Comparison of ENCODE assay signal across 26 cellular contexts in the genomic region with DNA sequence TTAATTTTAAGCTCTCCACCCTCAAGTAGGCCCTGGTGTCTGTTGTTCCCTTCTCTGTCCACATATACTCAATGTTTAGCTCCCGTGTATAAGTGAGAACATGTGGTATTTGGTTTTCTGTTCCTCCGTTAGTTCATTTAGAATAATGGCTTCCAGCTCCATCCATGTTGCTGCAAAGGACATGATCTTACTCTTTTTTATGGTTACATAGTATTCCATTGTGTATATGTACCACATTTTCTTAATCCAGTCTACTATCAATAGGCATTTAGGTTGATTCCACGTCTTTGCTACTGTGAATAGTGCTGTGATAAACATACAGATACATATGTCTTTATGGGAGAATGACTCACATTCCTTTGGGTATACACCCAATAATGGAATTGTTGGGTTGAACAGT.
DNase-seq lines count a peak whose midpoint lies in the region; ATAC-seq, FAIRE-seq and TF ChIP-seq lines count a peak whose summit lies in the region.
"Had no signal": no experiment of that assay in that cellular context is flagged by ENCODE, and none has a peak within 500 bp of the region (broad histone marks: within the 10 kb centered on the region; RNA-seq: fewer than 3 reads in every experiment).

No MANE protein-coding gene starts in this region.

- H3K9ac ChIP-seq in PC-3 (ENCODE audit: low read length): no peak overlapping the region
- H3K9ac ChIP-seq in iPS-20b (ENCODE audit: low read depth, low read length): no peak overlapping the region
- H3K9ac ChIP-seq: BLaER1 had no signal

- H3K36me3 ChIP-seq in HEK293 (ENCODE audit: control insufficient read depth in 2 of 2, insufficient read depth in 1 of 2, low read length in 2 of 2) (no peaks in the 10 kb centered on the region), PC-3 (ENCODE audit: low read depth, low read length) (peaks cover 11% of the 10 kb centered on the region; the same call in 1 of the 2 replicates), iPS-20b (ENCODE audit: insufficient read depth, low read depth, low read length) (peaks cover 3% of the 10 kb centered on the region; the same call in 1 of the 2 replicates)
- H3K36me3 ChIP-seq: BE2C had no signal

- peak; percentile 31; the same call in 1 of the 2 replicates for ATAC-seq in PC-3
- ATAC-seq in GM18907 (IDR thresholded peaks at IDR 0.05; ENCODE audit: unreplicated experiment): no peak
- no peak for ATAC-seq in GM21528 (IDR thresholded peaks at IDR 0.05; ENCODE audit: low FRiP score, unreplicated experiment)
- ATAC-seq: CD8-positive, alpha-beta T cell had no signal

- no peaks in the 10 kb centered on the region for H3K9me2 ChIP-seq in PC-3 (replicated peaks; ENCODE audit: low read length)

- TF ChIP-seq POLR2A in H54 (IDR thresholded peaks at IDR 0.05; ENCODE audit: low read depth, low read length): no peak

- FAIRE-seq in H54 (lab: Jason Lieb, UNC): peak; percentile 71
- FAIRE-seq: A204.1, D721Med, GM12891 had no signal

- H3K9me3 ChIP-seq in HEK293 (ENCODE audit: control insufficient read depth, insufficient read depth, low read depth, low read length) (peaks cover 3% of the 10 kb centered on the region; the same call in 1 of the 2 replicates), PC-3 (ENCODE audit: low read length) (peaks cover 15% of the 10 kb centered on the region; the same call in 1 of the 2 replicates), iPS-20b (ENCODE audit: insufficient read depth, low read depth, low read length) (peaks cover 65% of the 10 kb centered on the region)
- H3K9me3 ChIP-seq: BE2C had no signal

- H3K4me1 ChIP-seq in HEK293 (ENCODE audit: control insufficient read depth, insufficient read depth, low read length) (no peaks in the 10 kb centered on the region), PC-3 (ENCODE audit: insufficient read depth, low read length) (no peaks in the 10 kb centered on the region), iPS-20b (ENCODE audit: insufficient read depth, low read length) (no peaks in the 10 kb centered on the region)
- H3K4me1 ChIP-seq: BE2C, BLaER1, Caco-2 had no signal

- TF ChIP-seq CTCF in HEK293 (tag by site-specific recombination; IDR thresholded peaks at IDR 0.05) (no peak), PC-3 (conservative IDR thresholded peaks at IDR 0.05; ENCODE audit: low read depth, low read length) (no peak)

- H3K4me3 ChIP-seq in HEK293 (ENCODE audit: low read depth, low read length): no peak overlapping the region
- no peak overlapping the region for H3K4me3 ChIP-seq in PC-3 (ENCODE audit: low read length)
- H3K4me3 ChIP-seq in iPS-20b (ENCODE audit: low read length): peak overlapping the region; percentile 9; the same call in 1 of the 2 replicates
- H3K4me3 ChIP-seq: BLaER1 had no signal

- H3K79me2 ChIP-seq in PC-3 (ENCODE audit: low read length): no peaks in the 10 kb centered on the region

- CTCF ChIA-PET in HEK293 (lab: Yijun Ruan, JAX) (no interaction called here), PC-3 (lab: Charles Lee) (no interaction called here)

- H2AFZ ChIP-seq in PC-3 (ENCODE audit: low read length): no peak overlapping the region

- no peaks in the 10 kb centered on the region for H3F3A ChIP-seq in PC-3 (ENCODE audit: low read length, unreplicated experiment)

- BruUV-seq in PC-3 (replicated peaks; lab: Mats Ljungman, UMichigan): no TSS peak

- no peaks in the 10 kb centered on the region for H4K20me1 ChIP-seq in PC-3 (ENCODE audit: low read length)
- H4K20me1 ChIP-seq: BLaER1 had no signal

- H3K27ac ChIP-seq in HEK293 (ENCODE audit: extremely low read depth, low read depth, low read length) (no peak overlapping the region), PC-3 (ENCODE audit: low read length) (no peak overlapping the region), iPS-20b (ENCODE audit: low read length) (no peak overlapping the region)
- H3K27ac ChIP-seq: BLaER1 had no signal

- H3K4me2 ChIP-seq in PC-3 (ENCODE audit: low read length): no peak overlapping the region
- H3K4me2 ChIP-seq: BLaER1 had no signal

- POLR2A ChIA-PET in HEK293 (lab: Yijun Ruan, JAX) (no interaction called here), PC-3 (lab: Charles Lee; ENCODE audit: unreplicated experiment) (no interaction called here)

- intact Hi-C loops in PC-3 (cut with micrococcal nuclease): no loop called here

- no peak for DNase-seq in H54 (ENCODE audit: insufficient read length, low spot score)
- DNase-seq in PC-3: no peak
- no peak for DNase-seq in NCI-H526 treated with DMSO at 0.1 percent for 48 hours (lab: John Stamatoyannopoulos, UW)
- DNase-seq: 8988T; ACHN; BE2C; C1 segment of cervical spinal cord; Caco-2; Calu3; CD4-positive, alpha-beta T cell; CD8-positive, alpha-beta T cell; DMS 273 treated with DMSO at 0.1 percent for 48 hours; DMS153; DMS53; DMS79; DND-41; EL; GDM1 had no signal

- H3K27me3 ChIP-seq in PC-3 (ENCODE audit: low read length) (no peaks in the 10 kb centered on the region), iPS-20b (ENCODE audit: insufficient read depth, low read length) (no peaks in the 10 kb centered on the region)
- H3K27me3 ChIP-seq: BE2C, BLaER1 had no signal

TF ChIP-seq in HEK293, 187 proteins besides CTCF, POLR2A, EP300 and RAD21:
- TF ChIP-seq, protein P1, sequence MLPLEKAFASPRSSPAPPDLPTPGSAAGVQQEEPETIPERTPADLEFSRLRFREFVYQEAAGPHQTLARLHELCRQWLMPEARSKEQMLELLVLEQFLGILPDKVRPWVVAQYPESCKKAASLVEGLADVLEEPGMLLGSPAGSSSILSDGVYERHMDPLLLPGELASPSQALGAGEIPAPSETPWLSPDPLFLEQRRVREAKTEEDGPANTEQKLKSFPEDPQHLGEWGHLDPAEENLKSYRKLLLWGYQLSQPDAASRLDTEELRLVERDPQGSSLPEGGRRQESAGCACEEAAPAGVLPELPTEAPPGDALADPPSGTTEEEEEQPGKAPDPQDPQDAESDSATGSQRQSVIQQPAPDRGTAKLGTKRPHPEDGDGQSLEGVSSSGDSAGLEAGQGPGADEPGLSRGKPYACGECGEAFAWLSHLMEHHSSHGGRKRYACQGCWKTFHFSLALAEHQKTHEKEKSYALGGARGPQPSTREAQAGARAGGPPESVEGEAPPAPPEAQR (tag by site-specific recombination; IDR thresholded peaks at IDR 0.05): no peak
- TF ChIP-seq ZNF146 (tag by site-specific recombination; IDR thresholded peaks at IDR 0.05): peak; percentile 58
